41 cellular contexts compared by ENCODE assay signal in the genomic region with DNA sequence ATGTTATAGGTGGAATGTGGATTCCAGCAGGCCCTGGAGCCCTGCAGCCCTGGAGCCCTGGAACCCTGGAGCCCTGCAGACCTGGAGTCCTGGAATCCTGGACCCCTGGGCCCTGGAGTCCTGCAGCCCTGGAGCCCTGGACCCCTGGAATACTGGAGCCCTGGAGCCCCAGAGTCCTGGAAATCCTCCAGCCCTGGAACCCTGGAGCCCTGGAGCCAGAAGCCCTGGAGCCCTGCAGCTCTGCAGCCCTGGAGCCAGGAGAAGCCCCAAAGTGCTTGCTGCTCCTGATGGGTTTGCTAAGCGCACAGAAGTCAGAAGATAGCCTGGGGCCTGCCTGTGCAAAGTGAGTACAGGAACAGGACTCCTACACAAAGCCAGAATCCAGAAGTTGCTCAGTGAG.
"Had no signal": no experiment of that assay in that cellular context is flagged by ENCODE, and none has a peak within 500 bp of the region (broad histone marks: within the 10 kb centered on the region; RNA-seq: fewer than 3 reads in every experiment).

No MANE protein-coding gene starts in this region.

- H3K36me3 Mint-ChIP-seq: activated naive CD4-positive, alpha-beta T cell treated with anti-CD3 and anti-CD28 coated beads, Interleukin-2, amount 10 ng/mL, durations not matched to agents 7 days and 5 days; activated naive CD4-positive, alpha-beta T cell treated with anti-CD3 and anti-CD28 coated beads, Interleukin-2, amount 50 U/mL, for 24 hours; activated naive CD8-positive, alpha-beta T cell; activated naive CD8-positive, alpha-beta T cell treated with anti-CD3 and anti-CD28 coated beads for 36 hours; activated naive CD8-positive, alpha-beta T cell treated with anti-CD3 and anti-CD28 coated beads, Interleukin-2, amount 10 ng/mL, durations not matched to agents 7 days and 5 days had no signal

- H3K27me3 ChIP-seq: adrenal gland, ascending aorta, body of pancreas, brain microvascular endothelial cell, cardiac muscle cell had no signal

- H3K4me1 ChIP-seq: adrenal gland, ascending aorta, body of pancreas, breast epithelium had no signal

- H3K27ac ChIP-seq: adrenal gland, ascending aorta, body of pancreas, brain microvascular endothelial cell, breast epithelium, cardiac muscle cell had no signal

- ATAC-seq: activated naive CD4-positive, alpha-beta T cell treated with anti-CD3 and anti-CD28 coated beads, Interleukin-2, amount 50 U/mL, for 72 hours; activated naive CD8-positive, alpha-beta T cell treated with anti-CD3 and anti-CD28 coated beads, Interleukin-2, amount 50 U/mL, for 24 hours; activated T-cell treated with anti-CD3 and anti-CD28 coated beads, Interleukin-2, amount 50 U/mL, for 4 hours; activated T-cell treated with anti-CD3 and anti-CD28 coated beads, Interleukin-2, amount 50 U/mL, for 72 hours; activated T-helper 17 cell treated with anti-CD3 and anti-CD28 coated beads, Interleukin-2, amount 50 U/mL, for 72 hours; body of pancreas had no signal

- FAIRE-seq: astrocyte, bronchial epithelial cell had no signal

- H3K27ac Mint-ChIP-seq: activated naive CD4-positive, alpha-beta T cell treated with anti-CD3 and anti-CD28 coated beads for 36 hours; activated naive CD4-positive, alpha-beta T cell treated with anti-CD3 and anti-CD28 coated beads, Interleukin-2, amount 10 ng/mL, durations not matched to agents 7 days and 5 days; activated naive CD4-positive, alpha-beta T cell treated with anti-CD3 and anti-CD28 coated beads, Interleukin-2, amount 50 U/mL, for 24 hours; activated naive CD4-positive, alpha-beta T cell treated with anti-CD3 and anti-CD28 coated beads, Interleukin-2, amount 50 U/mL, for 72 hours; activated naive CD8-positive, alpha-beta T cell; activated naive CD8-positive, alpha-beta T cell treated with anti-CD3 and anti-CD28 coated beads for 36 hours; activated naive CD8-positive, alpha-beta T cell treated with anti-CD3 and anti-CD28 coated beads, Interleukin-2, amount 10 ng/mL, durations not matched to agents 7 days and 5 days; activated naive CD8-positive, alpha-beta T cell treated with anti-CD3 and anti-CD28 coated beads, Interleukin-2, amount 50 U/mL, for 24 hours; activated T-cell treated with anti-CD3 and anti-CD28 coated beads, Interleukin-2, amount 50 U/mL, for 24 hours; activated T-cell treated with anti-CD3 and anti-CD28 coated beads, Interleukin-2, amount 50 U/mL, for 72 hours; activated T-helper 1 cell treated with anti-CD3 and anti-CD28 coated beads, Interleukin-12 subunit alpha, Interleukin-12 subunit beta, Interleukin-2, Interleukin-4 antibody, amounts not matched to agents 30 ng/mL and 10 ng/mL and 1 ng/mL, durations not matched to agents 14 hours and 24 hours and 36 hours; activated T-helper 17 cell treated with anti-CD3 and anti-CD28 coated beads, Interleukin-2, amount 50 U/mL, for 72 hours; activated T-helper 2 cell treated with anti-CD3 and anti-CD28 coated beads, Interferon-gamma antibody, Interleukin-2, Interleukin-4, amounts not matched to agents 10 μg/mL and 5 μg/mL and 100 μg/mL, durations not matched to agents 14 hours and 24 hours and 36 hours; brain had no signal

- H3K36me3 ChIP-seq: adrenal gland, ascending aorta, brain microvascular endothelial cell, breast epithelium, cardiac muscle cell had no signal

- H3K4me3 Mint-ChIP-seq: activated naive CD4-positive, alpha-beta T cell treated with anti-CD3 and anti-CD28 coated beads for 36 hours; activated naive CD4-positive, alpha-beta T cell treated with anti-CD3 and anti-CD28 coated beads, Interleukin-2, amount 10 ng/mL, durations not matched to agents 7 days and 5 days; activated naive CD4-positive, alpha-beta T cell treated with anti-CD3 and anti-CD28 coated beads, Interleukin-2, amount 50 U/mL, for 24 hours; activated naive CD8-positive, alpha-beta T cell; activated naive CD8-positive, alpha-beta T cell treated with anti-CD3 and anti-CD28 coated beads for 36 hours; activated naive CD8-positive, alpha-beta T cell treated with anti-CD3 and anti-CD28 coated beads, Interleukin-2, amount 10 ng/mL, durations not matched to agents 7 days and 5 days; activated naive CD8-positive, alpha-beta T cell treated with anti-CD3 and anti-CD28 coated beads, Interleukin-2, amount 50 U/mL, for 24 hours; activated T-cell treated with anti-CD3 and anti-CD28 coated beads, Interleukin-2, amount 50 U/mL, for 24 hours; activated T-cell treated with anti-CD3 and anti-CD28 coated beads, Interleukin-2, amount 50 U/mL, for 4 hours; activated T-cell treated with anti-CD3 and anti-CD28 coated beads, Interleukin-2, amount 50 U/mL, for 72 hours; activated T-helper 1 cell treated with anti-CD3 and anti-CD28 coated beads, Interleukin-12 subunit alpha, Interleukin-12 subunit beta, Interleukin-2, Interleukin-4 antibody, amounts not matched to agents 30 ng/mL and 10 ng/mL and 1 ng/mL, durations not matched to agents 14 hours and 24 hours and 36 hours; activated T-helper 17 cell treated with anti-CD3 and anti-CD28 coated beads, Interleukin-2, amount 50 U/mL, for 72 hours; brain; central memory CD8-positive, alpha-beta T cell had no signal

- H3K4me3 ChIP-seq: adrenal gland, ascending aorta, body of pancreas, breast epithelium, cardiac muscle cell had no signal

- H3K9me3 Mint-ChIP-seq: activated naive CD4-positive, alpha-beta T cell treated with anti-CD3 and anti-CD28 coated beads, Interleukin-2, amount 10 ng/mL, durations not matched to agents 7 days and 5 days; activated naive CD4-positive, alpha-beta T cell treated with anti-CD3 and anti-CD28 coated beads, Interleukin-2, amount 50 U/mL, for 24 hours; activated naive CD8-positive, alpha-beta T cell treated with anti-CD3 and anti-CD28 coated beads for 36 hours; activated naive CD8-positive, alpha-beta T cell treated with anti-CD3 and anti-CD28 coated beads, Interleukin-2, amount 10 ng/mL, durations not matched to agents 7 days and 5 days; activated T-cell treated with anti-CD3 and anti-CD28 coated beads, Interleukin-2, amount 50 U/mL, for 24 hours; activated T-cell treated with anti-CD3 and anti-CD28 coated beads, Interleukin-2, amount 50 U/mL, for 72 hours; activated T-helper 1 cell treated with anti-CD3 and anti-CD28 coated beads, Interleukin-12 subunit alpha, Interleukin-12 subunit beta, Interleukin-2, Interleukin-4 antibody, amounts not matched to agents 30 ng/mL and 10 ng/mL and 1 ng/mL, durations not matched to agents 14 hours and 24 hours and 36 hours; activated T-helper 17 cell treated with anti-CD3 and anti-CD28 coated beads, Interleukin-2, amount 50 U/mL, for 72 hours; activated T-helper 2 cell treated with anti-CD3 and anti-CD28 coated beads, Interferon-gamma antibody, Interleukin-2, Interleukin-4, amounts not matched to agents 10 μg/mL and 5 μg/mL and 100 μg/mL, durations not matched to agents 14 hours and 24 hours and 36 hours; central memory CD8-positive, alpha-beta T cell had no signal

- DNase-seq: activated effector memory CD4-positive, alpha-beta T cell treated with anti-CD3 and anti-CD28 coated beads, Interleukin-2, amount 50 U/mL, for 16 hours; activated effector memory CD4-positive, alpha-beta T cell treated with Interleukin-2 at 50 U/mL for 16 hours; activated gamma-delta T cell; activated gamma-delta T cell treated with Interleukin-2 at 50 U/mL for 16 hours; activated naive CD4-positive, alpha-beta T cell; activated naive CD4-positive, alpha-beta T cell treated with anti-CD3 and anti-CD28 coated beads for 36 hours; activated naive CD4-positive, alpha-beta T cell treated with anti-CD3 and anti-CD28 coated beads, Interleukin-2, amount 10 ng/mL, durations not matched to agents 7 days and 5 days; activated naive CD4-positive, alpha-beta T cell treated with anti-CD3 and anti-CD28 coated beads, Interleukin-2, amount 50 U/mL, for 16 hours; activated naive CD4-positive, alpha-beta T cell treated with Interleukin-2 at 50 U/mL for 16 hours; activated naive CD8-positive, alpha-beta T cell treated with anti-CD3 and anti-CD28 coated beads for 36 hours; activated naive CD8-positive, alpha-beta T cell treated with anti-CD3 and anti-CD28 coated beads, Interleukin-2, amount 10 ng/mL, durations not matched to agents 7 days and 5 days; activated naive CD8-positive, alpha-beta T cell treated with anti-CD3 and anti-CD28 coated beads, Interleukin-2, amount 50 U/mL, for 24 hours; activated T-cell treated with anti-CD3 and anti-CD28 coated beads for 4 hours; activated T-cell treated with anti-CD3 and anti-CD28 coated beads, Interleukin-2, amount 50 U/mL, for 1 hour; activated T-cell treated with anti-CD3 and anti-CD28 coated beads, Interleukin-2, amount 50 U/mL, for 24 hours; activated T-cell treated with anti-CD3 and anti-CD28 coated beads, Interleukin-2, amount 50 U/mL, for 4 hours; activated T-cell treated with anti-CD3 and anti-CD28 coated beads, Interleukin-2, amount 50 U/mL, for 48 hours; activated T-cell treated with anti-CD3 and anti-CD28 coated beads, Interleukin-2, amount 50 U/mL, for 72 hours; adrenal gland; amniotic stem cell; amygdala; anterior cingulate cortex; aorta; body of pancreas; brain microvascular endothelial cell; caudate nucleus; central memory CD4-positive, alpha-beta T cell; cerebellar nuclear complex had no signal

- H3K9me3 ChIP-seq: adrenal gland, ascending aorta, body of pancreas had no signal
